ENCODE assay signal across 8 cellular contexts in genomic region chr7:100803398-100804161, GRCh38. TPM values are rescaled to one million over a fixed set of nuclear protein-coding genes. Genes with fewer than 3 reads are reported as not detected.
DNase-seq lines count a peak whose midpoint lies in the region; ATAC-seq, FAIRE-seq and TF ChIP-seq lines count a peak whose summit lies in the region.

No MANE protein-coding gene starts in this region.

- intact Hi-C loops in left lung (cut with DNase I) = loop anchor here in 1 of 2 donors (5.0 kb wide), 2 partner anchors 34 to 49 kb away; partner anchors contain the start of gene SLC12A9

- no peaks in the 10 kb centered on the region for H3K9me3 Mint-ChIP-seq in activated naive CD4-positive, alpha-beta T cell treated with anti-CD3 and anti-CD28 coated beads, Interleukin-2, amount 10 ng/mL, durations not matched to agents 7 days and 5 days
- H3K9me3 Mint-ChIP-seq in IgD-negative memory B cell (no peaks in the 10 kb centered on the region), chondrocyte (ENCODE audit: low read depth) (no peaks in the 10 kb centered on the region)

- H3K36me3 ChIP-seq in left lung = peaks cover 0 to 43% of the 10 kb centered on the region in 2 donors
- H3K36me3 ChIP-seq in subcutaneous abdominal adipose tissue (ENCODE audit: control insufficient read depth in 5 of 5, insufficient read depth in 5 of 5, low read length in 5 of 5) = peaks cover 0 to 42% (median 34%) of the 10 kb centered on the region in 5 donors

- TF ChIP-seq CTCF in chondrocyte (IDR thresholded peaks at IDR 0.05) (no peak), left lung (IDR thresholded peaks at IDR 0.05) (no peak)

- peak; percentile 93 for ATAC-seq in GM21737 (IDR thresholded peaks at IDR 0.05; ENCODE audit: unreplicated experiment)
- ATAC-seq in left lung = peak; percentile 87

- H3K27me3 Mint-ChIP-seq in activated naive CD4-positive, alpha-beta T cell treated with anti-CD3 and anti-CD28 coated beads, Interleukin-2, amount 10 ng/mL, durations not matched to agents 7 days and 5 days = peaks cover 44% of the 10 kb centered on the region
- H3K27me3 Mint-ChIP-seq in IgD-negative memory B cell = no peaks in the 10 kb centered on the region
- H3K27me3 Mint-ChIP-seq in chondrocyte (ENCODE audit: low read depth) = no peaks in the 10 kb centered on the region

- H3K9me3 ChIP-seq in left lung (no peaks in the 10 kb centered on the region), subcutaneous abdominal adipose tissue (ENCODE audit: control insufficient read depth in 5 of 5, low read length in 5 of 5) (no peaks in the 10 kb centered on the region)

- peak; percentile 90 for FAIRE-seq in RCC 7860 (lab: Jason Lieb, UNC)

- no peak overlapping the region for H3K4me3 Mint-ChIP-seq in activated naive CD4-positive, alpha-beta T cell treated with anti-CD3 and anti-CD28 coated beads, Interleukin-2, amount 10 ng/mL, durations not matched to agents 7 days and 5 days
- H3K4me3 Mint-ChIP-seq in IgD-negative memory B cell = peak overlapping the region; percentile 74 to 94 (median 84)
- H3K4me3 Mint-ChIP-seq in chondrocyte (ENCODE audit: unreplicated experiment) = no peak overlapping the region

- peak overlapping the region; percentile 50 to 65 for H3K27ac ChIP-seq in left lung
- H3K27ac ChIP-seq in subcutaneous abdominal adipose tissue (ENCODE audit: low read depth, low read length) = no peak overlapping the region

- no peak overlapping the region for H3K4me3 ChIP-seq in left lung
- peak overlapping the region in 3 of 5 donors; percentile 6 to 47 (median 44) for H3K4me3 ChIP-seq in subcutaneous abdominal adipose tissue (ENCODE audit: low read depth in 1 of 5, low read length in 5 of 5)

- DNase-seq in activated naive CD4-positive, alpha-beta T cell treated with anti-CD3 and anti-CD28 coated beads, Interleukin-2, amount 10 ng/mL, durations not matched to agents 7 days and 5 days = peak; percentile 70
- no peak for DNase-seq in activated naive CD4-positive, alpha-beta T cell treated with Interleukin-2 at 50 U/mL for 16 hours
- peak; percentile 86 for DNase-seq in RCC 7860 (ENCODE audit: low spot score)
- no peak for DNase-seq in chondrocyte (ENCODE audit: low spot score)
- DNase-seq in left lung = peak; percentile 77 to 89

- H3K27me3 ChIP-seq in left lung (no peaks in the 10 kb centered on the region), subcutaneous abdominal adipose tissue (ENCODE audit: control insufficient read depth in 5 of 5, insufficient read depth in 4 of 5, low read length in 5 of 5) (peaks cover 0 to 13% (median 8%) of the 10 kb centered on the region in 5 donors)

- H3K27ac Mint-ChIP-seq in activated naive CD4-positive, alpha-beta T cell treated with anti-CD3 and anti-CD28 coated beads, Interleukin-2, amount 10 ng/mL, durations not matched to agents 7 days and 5 days = no peak overlapping the region
- peak overlapping the region; percentile 3 to 90 (median 89) for H3K27ac Mint-ChIP-seq in IgD-negative memory B cell
- peak overlapping the region; percentile 76 for H3K27ac Mint-ChIP-seq in chondrocyte (ENCODE audit: unreplicated experiment)

- peak overlapping the region in 3 of 5 donors; percentile 20 to 47 (median 28) for H3K9ac ChIP-seq in subcutaneous abdominal adipose tissue (ENCODE audit: low read length in 5 of 5)

- peaks cover 24 to 51% of the 10 kb centered on the region in 2 donors for H3K4me1 ChIP-seq in left lung
- H3K4me1 ChIP-seq in subcutaneous abdominal adipose tissue (ENCODE audit: control insufficient read depth in 5 of 5, insufficient read depth in 5 of 5, low read length in 5 of 5) = peaks cover 3 to 29% (median 22%) of the 10 kb centered on the region in 5 donors

- no peaks in the 10 kb centered on the region for H3K36me3 Mint-ChIP-seq in activated naive CD4-positive, alpha-beta T cell treated with anti-CD3 and anti-CD28 coated beads, Interleukin-2, amount 10 ng/mL, durations not matched to agents 7 days and 5 days
- H3K36me3 Mint-ChIP-seq in IgD-negative memory B cell (peaks cover 3% of the 10 kb centered on the region), chondrocyte (ENCODE audit: low read depth) (peaks cover 29% of the 10 kb centered on the region)

- CTCF ChIA-PET in activated naive CD4-positive, alpha-beta T cell treated with anti-CD3 and anti-CD28 coated beads, Interleukin-2, amount 10 ng/mL, durations not matched to agents 7 days and 5 days (lab: Charles Lee) = interaction anchor here (0.8 to 10.9 kb wide), 2 partner anchors 14 to 48 kb away, joined by 3 to 160 read pairs; partner anchors contain the start of gene SLC12A9

- peaks cover 13% of the 10 kb centered on the region for H3K4me1 Mint-ChIP-seq in activated naive CD4-positive, alpha-beta T cell treated with anti-CD3 and anti-CD28 coated beads, Interleukin-2, amount 10 ng/mL, durations not matched to agents 7 days and 5 days
- H3K4me1 Mint-ChIP-seq in IgD-negative memory B cell (peaks cover 13 to 17% (median 16%) of the 10 kb centered on the region in 3 donors), chondrocyte (ENCODE audit: low read depth) (peaks cover 45% of the 10 kb centered on the region)

RNA-seq across cellular contexts. Expression of gene EPHB4, which starts 23.7 kb away (rescaled TPM):
- not detected for polyA plus RNA-seq in IgD-negative memory B cell
- total RNA-seq in chondrocyte (56.6 to 60.7 TPM (median 59.5 TPM) in 3 replicates), left lung (10 to 100 TPM; 72.9 to 79.1 TPM)

RNA-seq across cellular contexts. Expression of gene SLC12A9, which starts 48.9 kb away (rescaled TPM):
- polyA plus RNA-seq in IgD-negative memory B cell = 11.4 TPM
- total RNA-seq in chondrocyte (23.5 to 26.6 TPM (median 26.0 TPM) in 3 replicates), left lung (10 to 100 TPM; 35.7 to 49.9 TPM)

Comparison
In these comparisons a context has a peak if more than half of its experiments do, and no peak if none do; other contexts are left out.
1. DNase-seq: peak in activated naive CD4-positive, alpha-beta T cell treated with anti-CD3 and anti-CD28 coated beads, Interleukin-2, amount 10 ng/mL, durations not matched to agents 7 days and 5 days (single experiment), RCC 7860 (single experiment) and left lung (2 of 2); none in activated naive CD4-positive, alpha-beta T cell treated with Interleukin-2 at 50 U/mL for 16 hours (single experiment) and chondrocyte (single experiment).
2. H3K4me3 Mint-ChIP-seq: peak in IgD-negative memory B cell (4 of 4); none in activated naive CD4-positive, alpha-beta T cell treated with anti-CD3 and anti-CD28 coated beads, Interleukin-2, amount 10 ng/mL, durations not matched to agents 7 days and 5 days (single experiment) and chondrocyte (single experiment).
3. H3K4me3 ChIP-seq: peak in subcutaneous abdominal adipose tissue (3 of 5); none in left lung (0 of 2).